Comparison of ENCODE assay signal across 21 cellular contexts in the genomic region with DNA sequence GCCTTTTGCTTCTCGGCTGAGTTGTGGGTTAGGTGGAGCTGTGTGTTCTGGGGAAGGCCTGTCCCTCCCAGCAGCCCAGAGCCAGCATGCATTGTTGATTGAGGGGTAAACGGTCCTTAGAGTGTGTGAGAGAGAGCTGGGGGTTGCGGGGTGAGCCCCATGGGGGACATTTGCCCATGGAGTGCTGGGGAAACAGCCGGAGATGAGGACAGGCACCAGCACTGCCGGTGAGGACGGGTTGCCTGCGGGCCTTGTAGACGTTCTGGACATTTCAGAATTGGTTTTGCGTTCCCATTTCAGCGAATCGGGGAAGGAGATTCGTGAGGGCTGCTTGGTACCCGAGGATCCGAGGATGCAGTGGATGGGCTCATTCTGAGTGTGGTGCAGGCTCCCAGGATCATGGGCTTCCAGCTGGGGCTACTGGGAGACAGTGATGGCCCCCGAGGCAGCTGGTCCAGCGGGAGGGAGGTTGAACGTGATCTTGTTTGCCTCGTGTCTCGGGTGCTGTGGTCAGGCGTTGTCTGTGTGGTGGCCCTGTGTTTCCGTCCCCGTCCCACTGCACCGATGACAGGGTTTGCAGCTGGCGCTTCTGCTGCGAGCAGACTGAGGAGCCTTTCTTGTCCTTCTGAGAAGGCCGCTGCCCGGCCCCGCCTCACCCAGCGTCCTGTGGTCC. TPM values are rescaled to one million over a fixed set of nuclear protein-coding genes. Genes with fewer than 3 reads are reported as not detected.
DNase-seq lines count a peak whose midpoint lies in the region; ATAC-seq and TF ChIP-seq lines count a peak whose summit lies in the region.
"Had no signal": no experiment of that assay in that cellular context is flagged by ENCODE, and none has a peak within 500 bp of the region (broad histone marks: within the 10 kb centered on the region; RNA-seq: fewer than 3 reads in every experiment).

No MANE protein-coding gene starts in this region.

- no peak overlapping the region for H3K14ac ChIP-seq in mesenchymal stem cell (ENCODE audit: low read length in 2 of 2)

- TF ChIP-seq CTCF in SK-N-SH (IDR thresholded peaks at IDR 0.05): no peak
- TF ChIP-seq CTCF in tibial nerve (IDR thresholded peaks at IDR 0.05): no peak
- no peak for TF ChIP-seq CTCF in GM20000 (IDR thresholded peaks at IDR 0.05; ENCODE audit: extremely low read depth, missing control alignments)

- no peak for TF ChIP-seq RAD21 in SK-N-SH (IDR thresholded peaks at IDR 0.05; ENCODE audit: low read length)

- H3K9me3 ChIP-seq in SK-N-SH (no peaks in the 10 kb centered on the region), mesenchymal stem cell (ENCODE audit: control insufficient read depth, low read length) (no peaks in the 10 kb centered on the region), tibial nerve (no peaks in the 10 kb centered on the region)
- H3K9me3 ChIP-seq: body of pancreas, pancreas, transverse colon had no signal

- DNase-seq in SK-N-SH (peak; percentile 43), mesenchymal stem cell (no peak), superior temporal gyrus (ENCODE audit: extremely low spot score) (peak; percentile 38), tibial nerve (ENCODE audit: low spot score in 2 of 2) (no peak), NCI-H2107 (lab: John Stamatoyannopoulos, UW) (no peak), GM20000 (ENCODE audit: low spot score) (no peak)
- DNase-seq: activated CD4-positive, alpha-beta T cell treated with anti-CD3 and anti-CD28 coated beads for 4 hours; body of pancreas; DMS79 treated with DMSO at 0.1 percent for 48 hours; Kasumi-1; mammary epithelial cell; NCI-H1048; NCI-H2029; NCI-H446 treated with DMSO at 0.1 percent for 48 hours; pancreas; stimulated activated naive CD4-positive, alpha-beta T cell; transverse colon had no signal

- H3K4me2 ChIP-seq in SK-N-SH (no peak overlapping the region), mesenchymal stem cell (ENCODE audit: low read length, poor library complexity, severe bottlenecking) (no peak overlapping the region)
- H3K4me2 ChIP-seq: hepatocyte had no signal

- H2BK12ac ChIP-seq in mesenchymal stem cell (ENCODE audit: low read length in 2 of 2): no peak overlapping the region

- H3K23ac ChIP-seq in mesenchymal stem cell (ENCODE audit: low read length in 2 of 2): no peak overlapping the region

- POLR2A ChIA-PET in SK-N-SH (lab: Yijun Ruan, JAX): no interaction called here

- H3K9ac ChIP-seq in SK-N-SH (no peak overlapping the region), mesenchymal stem cell (ENCODE audit: low read length) (no peak overlapping the region)

- H3K79me2 ChIP-seq in SK-N-SH (ENCODE audit: insufficient read depth): peaks cover 19% of the 10 kb centered on the region; the same call in 1 of the 2 replicates
- H3K79me2 ChIP-seq: hepatocyte had no signal

- ATAC-seq in SK-N-SH treated with all-trans-retinoic acid at 6 μM for 48 hours: no peak
- ATAC-seq: body of pancreas, pancreas had no signal

- H4K20me1 ChIP-seq in SK-N-SH (ENCODE audit: insufficient read depth): peaks cover 4% of the 10 kb centered on the region; the same call in 1 of the 2 replicates

- no peak overlapping the region for H3K4me3 ChIP-seq in SK-N-SH (ENCODE audit: low read depth in 2 of 2, low read length in 1 of 2)
- H3K4me3 ChIP-seq in mesenchymal stem cell (ENCODE audit: insufficient read depth in 1 of 2, low read depth in 1 of 2, low read length in 2 of 2): no peak overlapping the region
- H3K4me3 ChIP-seq in tibial nerve: no peak overlapping the region
- H3K4me3 ChIP-seq: body of pancreas, hepatocyte, pancreas, transverse colon had no signal

- WGBS in SK-N-SH (ENCODE audit: low lambda C conversion rate): 94% methylated on average over 29 of the region's 29 CpGs
- 96% methylated on average over 29 of the region's 29 CpGs for WGBS in mesenchymal stem cell
- 79 to 80% methylated on average over 28 to 29 of the region's 29 CpGs for WGBS in tibial nerve, 2 donors

- H3K79me1 ChIP-seq in mesenchymal stem cell (replicated peaks; ENCODE audit: low read length, poor library complexity, severe bottlenecking): peaks cover 31% of the 10 kb centered on the region

- H3K9me2 ChIP-seq in SK-N-SH: no peaks in the 10 kb centered on the region

- H4K8ac ChIP-seq in mesenchymal stem cell (ENCODE audit: low read length): no peak overlapping the region

- H3K27me3 ChIP-seq in SK-N-SH (ENCODE audit: insufficient read depth) (no peaks in the 10 kb centered on the region), mesenchymal stem cell (ENCODE audit: control insufficient read depth in 1 of 2, insufficient read depth in 1 of 2, low read length in 2 of 2) (no peaks in the 10 kb centered on the region), tibial nerve (no peaks in the 10 kb centered on the region)
- H3K27me3 ChIP-seq: body of pancreas, hepatocyte, pancreas, transverse colon had no signal

- H3K27ac ChIP-seq in SK-N-SH (ENCODE audit: low read depth in 2 of 2, low read length in 1 of 2) (0 out of 4 replicates have a peak overlapping the region, but pooled peaks of 1 of the 2 experiments have one; percentile 24), cingulate gyrus (ENCODE audit: low read depth, low read length) (peak overlapping the region; percentile 84), mesenchymal stem cell (ENCODE audit: low read length, poor library complexity, severe bottlenecking) (no peak overlapping the region), tibial nerve (peak overlapping the region in 1 of 4 donors; percentile 65)
- H3K27ac ChIP-seq: 22Rv1, body of pancreas, hepatocyte, pancreas, transverse colon had no signal

- no peak overlapping the region for H3K4ac ChIP-seq in mesenchymal stem cell (ENCODE audit: low read depth in 1 of 2, low read length in 2 of 2)

- no peak overlapping the region for H2BK5ac ChIP-seq in mesenchymal stem cell (ENCODE audit: low read depth, low read length, poor library complexity, severe bottlenecking)

- no peak overlapping the region for H2BK120ac ChIP-seq in mesenchymal stem cell (ENCODE audit: low read depth, low read length)

- H3K4me1 ChIP-seq in SK-N-SH (ENCODE audit: control insufficient read depth in 1 of 2, insufficient read depth in 2 of 2, low read depth in 1 of 2, low read length in 1 of 2) (peaks cover 0 to 28% of the 10 kb centered on the region in 2 experiments; a peak in 1 of 4 replicates), mesenchymal stem cell (ENCODE audit: control insufficient read depth, insufficient read depth, low read depth, low read length) (no peaks in the 10 kb centered on the region), tibial nerve (peaks cover 0 to 29% (median 1%) of the 10 kb centered on the region in 4 donors)
- H3K4me1 ChIP-seq: body of pancreas, pancreas had no signal

- H2AFZ ChIP-seq in SK-N-SH (ENCODE audit: low read depth) (no peak overlapping the region), mesenchymal stem cell (ENCODE audit: low read depth, low read length) (no peak overlapping the region)
- H2AFZ ChIP-seq: hepatocyte had no signal

- TF ChIP-seq POLR2A in tibial nerve (IDR thresholded peaks at IDR 0.05): no peak

- H4K91ac ChIP-seq in mesenchymal stem cell (ENCODE audit: low read length): no peak overlapping the region

- CTCF ChIA-PET in SK-N-SH (lab: Yijun Ruan, JAX): interaction anchor here (1.0 to 5.8 kb wide), 7 partner anchors 10 to 171 kb away, joined by 3 to 153 read pairs (median 17); no protein-coding TSS in a partner anchor

- peaks cover 57 to 94% of the 10 kb centered on the region in 2 experiments for H3K36me3 ChIP-seq in SK-N-SH (replicated peaks in 1 of 2; ENCODE audit: control insufficient read depth in 1 of 2, insufficient read depth in 2 of 2, low read length in 1 of 2)
- H3K36me3 ChIP-seq in mesenchymal stem cell (ENCODE audit: control insufficient read depth in 1 of 2, insufficient read depth in 2 of 2, low read depth in 1 of 2, low read length in 2 of 2): peaks cover 76 to 84% of the 10 kb centered on the region in 2 experiments
- H3K36me3 ChIP-seq in tibial nerve: peaks cover 3 to 83% (median 10%) of the 10 kb centered on the region in 3 donors

- TF ChIP-seq EP300 in SK-N-SH (IDR thresholded peaks at IDR 0.05; ENCODE audit: borderline replicate concordance in 1 of 2, low read depth in 1 of 2, low read length in 1 of 2) (no peak), tibial nerve (IDR thresholded peaks at IDR 0.05) (no peak)

- peaks cover 23% of the 10 kb centered on the region for H3F3A ChIP-seq in SK-N-SH (replicated peaks; ENCODE audit: insufficient read depth)

- H2AK5ac ChIP-seq in mesenchymal stem cell (ENCODE audit: low read length, severe bottlenecking): no peak overlapping the region

- peak overlapping the region; percentile 26 for H2BK15ac ChIP-seq in mesenchymal stem cell (ENCODE audit: low read depth, poor library complexity, severe bottlenecking)

- no peak overlapping the region for H3K18ac ChIP-seq in mesenchymal stem cell (ENCODE audit: low read depth in 1 of 2, low read length in 2 of 2)

TF ChIP-seq in SK-N-SH, 30 proteins besides CTCF, POLR2A, EP300 and RAD21:
- TF ChIP-seq CHD2 (IDR thresholded peaks at IDR 0.05; ENCODE audit: low read length, partially characterized antibody) (no peak), YY1 (IDR thresholded peaks at IDR 0.05; ENCODE audit: low read depth) (no peak)

TF ChIP-seq in SK-N-SH treated with all-trans-retinoic acid at 6 μM for 48 hours, 23 proteins besides CTCF, POLR2A, EP300 and RAD21 (continues in another document):
- no peak for TF ChIP-seq ZNF8 (CRISPR knock-in tag; IDR thresholded peaks at IDR 0.05)

RNA-seq across cellular contexts. Expression of a gene that starts 53.8 kb away (rescaled TPM):
- polyA plus RNA-seq in SK-N-SH (2012; rRNA removed): 4.5 and 7.3 TPM in 2 replicates
- 7.0 and 8.3 TPM in 2 replicates for polyA plus RNA-seq in SK-N-SH (2012; cell fraction: cytosol; rRNA removed)
- 20.3 and 21.2 TPM in 2 replicates for polyA plus RNA-seq in SK-N-SH (2012; cell fraction: nucleus; rRNA removed)
- 9.3 TPM for polyA plus RNA-seq in mesenchymal stem cell (2013, experiment 1 of 2)
- polyA plus RNA-seq in mesenchymal stem cell (2013, experiment 2 of 2): 9.6 TPM
- 10 to 100 TPM in 3 of 4 donors, 1 to 10 TPM in 1; 8.8 to 18.3 (median 11.6) TPM for total RNA-seq in tibial nerve

Comparison
In these comparisons a context has a peak if more than half of its experiments do, and no peak if none do; other contexts are left out.
1. DNase-seq: peak in SK-N-SH (single experiment) and superior temporal gyrus (single experiment); none in mesenchymal stem cell (single experiment), tibial nerve (0 of 2), NCI-H2107 (single experiment) and GM20000 (single experiment).